ENCODE assay signal across 2 cellular contexts in the genomic region with DNA sequence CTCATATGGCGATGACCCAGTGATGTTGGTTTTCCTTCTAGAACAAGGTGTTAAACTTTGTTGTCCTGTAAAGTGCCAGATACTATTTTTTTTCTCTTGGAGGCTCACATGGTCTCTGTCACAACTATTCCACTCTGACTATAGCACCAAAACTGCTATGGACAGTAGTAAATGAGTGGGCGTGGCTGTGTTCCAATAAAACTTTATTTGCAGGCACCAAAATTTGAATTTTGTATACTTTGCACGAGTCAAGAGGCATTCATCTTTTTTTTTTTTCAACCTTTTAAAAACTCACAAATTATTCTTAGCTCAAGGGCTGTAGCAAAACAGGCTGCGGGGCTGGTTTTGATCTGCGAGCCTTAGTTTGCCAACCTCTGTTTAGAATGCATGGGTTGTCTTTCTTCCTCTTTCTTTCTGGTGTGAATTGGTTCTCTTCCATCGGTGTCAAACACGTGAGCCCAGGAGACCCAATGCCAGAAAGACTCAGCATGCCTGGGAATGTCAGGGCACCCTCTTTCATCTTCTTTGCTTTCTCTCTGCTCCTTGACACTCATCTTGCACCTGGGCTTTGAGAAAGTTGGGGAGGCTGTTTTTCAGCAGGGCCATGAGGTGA.
TF ChIP-seq lines count a peak whose summit lies in the region.

No MANE protein-coding gene starts in this region.

TF ChIP-seq in GM23338, 12 proteins besides CTCF, POLR2A, EP300 and RAD21 (continues in another document):
- TF ChIP-seq, protein P1, sequence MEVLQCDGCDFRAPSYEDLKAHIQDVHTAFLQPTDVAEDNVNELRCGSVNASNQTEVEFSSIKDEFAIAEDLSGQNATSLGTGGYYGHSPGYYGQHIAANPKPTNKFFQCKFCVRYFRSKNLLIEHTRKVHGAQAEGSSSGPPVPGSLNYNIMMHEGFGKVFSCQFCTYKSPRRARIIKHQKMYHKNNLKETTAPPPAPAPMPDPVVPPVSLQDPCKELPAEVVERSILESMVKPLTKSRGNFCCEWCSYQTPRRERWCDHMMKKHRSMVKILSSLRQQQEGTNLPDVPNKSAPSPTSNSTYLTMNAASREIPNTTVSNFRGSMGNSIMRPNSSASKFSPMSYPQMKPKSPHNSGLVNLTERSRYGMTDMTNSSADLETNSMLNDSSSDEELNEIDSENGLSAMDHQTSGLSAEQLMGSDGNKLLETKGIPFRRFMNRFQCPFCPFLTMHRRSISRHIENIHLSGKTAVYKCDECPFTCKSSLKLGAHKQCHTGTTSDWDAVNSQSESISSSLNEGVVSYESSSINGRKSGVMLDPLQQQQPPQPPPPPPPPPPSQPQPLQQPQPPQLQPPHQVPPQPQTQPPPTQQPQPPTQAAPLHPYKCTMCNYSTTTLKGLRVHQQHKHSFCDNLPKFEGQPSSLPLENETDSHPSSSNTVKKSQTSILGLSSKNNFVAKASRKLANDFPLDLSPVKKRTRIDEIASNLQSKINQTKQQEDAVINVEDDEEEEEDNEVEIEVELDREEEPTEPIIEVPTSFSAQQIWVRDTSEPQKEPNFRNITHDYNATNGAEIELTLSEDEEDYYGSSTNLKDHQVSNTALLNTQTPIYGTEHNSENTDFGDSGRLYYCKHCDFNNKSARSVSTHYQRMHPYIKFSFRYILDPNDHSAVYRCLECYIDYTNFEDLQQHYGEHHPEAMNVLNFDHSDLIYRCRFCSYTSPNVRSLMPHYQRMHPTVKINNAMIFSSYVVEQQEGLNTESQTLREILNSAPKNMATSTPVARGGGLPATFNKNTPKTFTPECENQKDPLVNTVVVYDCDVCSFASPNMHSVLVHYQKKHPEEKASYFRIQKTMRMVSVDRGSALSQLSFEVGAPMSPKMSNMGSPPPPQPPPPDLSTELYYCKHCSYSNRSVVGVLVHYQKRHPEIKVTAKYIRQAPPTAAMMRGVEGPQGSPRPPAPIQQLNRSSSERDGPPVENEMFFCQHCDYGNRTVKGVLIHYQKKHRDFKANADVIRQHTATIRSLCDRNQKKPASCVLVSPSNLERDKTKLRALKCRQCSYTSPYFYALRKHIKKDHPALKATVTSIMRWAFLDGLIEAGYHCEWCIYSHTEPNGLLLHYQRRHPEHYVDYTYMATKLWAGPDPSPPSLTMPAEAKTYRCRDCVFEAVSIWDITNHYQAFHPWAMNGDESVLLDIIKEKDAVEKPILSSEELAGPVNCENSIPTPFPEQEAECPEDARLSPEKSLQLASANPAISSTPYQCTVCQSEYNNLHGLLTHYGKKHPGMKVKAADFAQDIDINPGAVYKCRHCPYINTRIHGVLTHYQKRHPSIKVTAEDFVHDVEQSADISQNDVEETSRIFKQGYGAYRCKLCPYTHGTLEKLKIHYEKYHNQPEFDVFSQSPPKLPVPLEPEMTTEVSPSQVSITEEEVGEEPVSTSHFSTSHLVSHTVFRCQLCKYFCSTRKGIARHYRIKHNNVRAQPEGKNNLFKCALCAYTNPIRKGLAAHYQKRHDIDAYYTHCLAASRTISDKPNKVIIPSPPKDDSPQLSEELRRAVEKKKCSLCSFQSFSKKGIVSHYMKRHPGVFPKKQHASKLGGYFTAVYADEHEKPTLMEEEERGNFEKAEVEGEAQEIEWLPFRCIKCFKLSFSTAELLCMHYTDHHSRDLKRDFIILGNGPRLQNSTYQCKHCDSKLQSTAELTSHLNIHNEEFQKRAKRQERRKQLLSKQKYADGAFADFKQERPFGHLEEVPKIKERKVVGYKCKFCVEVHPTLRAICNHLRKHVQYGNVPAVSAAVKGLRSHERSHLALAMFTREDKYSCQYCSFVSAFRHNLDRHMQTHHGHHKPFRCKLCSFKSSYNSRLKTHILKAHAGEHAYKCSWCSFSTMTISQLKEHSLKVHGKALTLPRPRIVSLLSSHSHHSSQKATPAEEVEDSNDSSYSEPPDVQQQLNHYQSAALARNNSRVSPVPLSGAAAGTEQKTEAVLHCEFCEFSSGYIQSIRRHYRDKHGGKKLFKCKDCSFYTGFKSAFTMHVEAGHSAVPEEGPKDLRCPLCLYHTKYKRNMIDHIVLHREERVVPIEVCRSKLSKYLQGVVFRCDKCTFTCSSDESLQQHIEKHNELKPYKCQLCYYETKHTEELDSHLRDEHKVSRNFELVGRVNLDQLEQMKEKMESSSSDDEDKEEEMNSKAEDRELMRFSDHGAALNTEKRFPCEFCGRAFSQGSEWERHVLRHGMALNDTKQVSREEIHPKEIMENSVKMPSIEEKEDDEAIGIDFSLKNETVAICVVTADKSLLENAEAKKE (CRISPR knock-in tag; IDR thresholded peaks at IDR 0.05), result no peak
- TF ChIP-seq POLR2AphosphoS5 (IDR thresholded peaks at IDR 0.05; ENCODE audit: low read depth) (no peak), EZH2phosphoT487 (IDR thresholded peaks at IDR 0.05; ENCODE audit: unreplicated experiment) (no peak), JUNB (IDR thresholded peaks at IDR 0.05; ENCODE audit: unreplicated experiment) (no peak), STAT1 (IDR thresholded peaks at IDR 0.05; ENCODE audit: unreplicated experiment) (no peak), EZH2 (IDR thresholded peaks at IDR 0.05; ENCODE audit: low read depth, unreplicated experiment) (no peak), CREB1 (CRISPR knock-in tag; IDR thresholded peaks at IDR 0.05; ENCODE audit: low read depth) (no peak), ZNF114 (CRISPR knock-in tag; IDR thresholded peaks at IDR 0.05) (no peak), ZNF331 (CRISPR knock-in tag; IDR thresholded peaks at IDR 0.05; ENCODE audit: low read depth) (no peak)
- TF ChIP-seq, protein P2, sequence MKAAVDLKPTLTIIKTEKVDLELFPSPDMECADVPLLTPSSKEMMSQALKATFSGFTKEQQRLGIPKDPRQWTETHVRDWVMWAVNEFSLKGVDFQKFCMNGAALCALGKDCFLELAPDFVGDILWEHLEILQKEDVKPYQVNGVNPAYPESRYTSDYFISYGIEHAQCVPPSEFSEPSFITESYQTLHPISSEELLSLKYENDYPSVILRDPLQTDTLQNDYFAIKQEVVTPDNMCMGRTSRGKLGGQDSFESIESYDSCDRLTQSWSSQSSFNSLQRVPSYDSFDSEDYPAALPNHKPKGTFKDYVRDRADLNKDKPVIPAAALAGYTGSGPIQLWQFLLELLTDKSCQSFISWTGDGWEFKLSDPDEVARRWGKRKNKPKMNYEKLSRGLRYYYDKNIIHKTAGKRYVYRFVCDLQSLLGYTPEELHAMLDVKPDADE (IDR thresholded peaks at IDR 0.05), result no peak

TF ChIP-seq in K562, 482 proteins besides CTCF, POLR2A, EP300 and RAD21:
- TF ChIP-seq, protein P3, sequence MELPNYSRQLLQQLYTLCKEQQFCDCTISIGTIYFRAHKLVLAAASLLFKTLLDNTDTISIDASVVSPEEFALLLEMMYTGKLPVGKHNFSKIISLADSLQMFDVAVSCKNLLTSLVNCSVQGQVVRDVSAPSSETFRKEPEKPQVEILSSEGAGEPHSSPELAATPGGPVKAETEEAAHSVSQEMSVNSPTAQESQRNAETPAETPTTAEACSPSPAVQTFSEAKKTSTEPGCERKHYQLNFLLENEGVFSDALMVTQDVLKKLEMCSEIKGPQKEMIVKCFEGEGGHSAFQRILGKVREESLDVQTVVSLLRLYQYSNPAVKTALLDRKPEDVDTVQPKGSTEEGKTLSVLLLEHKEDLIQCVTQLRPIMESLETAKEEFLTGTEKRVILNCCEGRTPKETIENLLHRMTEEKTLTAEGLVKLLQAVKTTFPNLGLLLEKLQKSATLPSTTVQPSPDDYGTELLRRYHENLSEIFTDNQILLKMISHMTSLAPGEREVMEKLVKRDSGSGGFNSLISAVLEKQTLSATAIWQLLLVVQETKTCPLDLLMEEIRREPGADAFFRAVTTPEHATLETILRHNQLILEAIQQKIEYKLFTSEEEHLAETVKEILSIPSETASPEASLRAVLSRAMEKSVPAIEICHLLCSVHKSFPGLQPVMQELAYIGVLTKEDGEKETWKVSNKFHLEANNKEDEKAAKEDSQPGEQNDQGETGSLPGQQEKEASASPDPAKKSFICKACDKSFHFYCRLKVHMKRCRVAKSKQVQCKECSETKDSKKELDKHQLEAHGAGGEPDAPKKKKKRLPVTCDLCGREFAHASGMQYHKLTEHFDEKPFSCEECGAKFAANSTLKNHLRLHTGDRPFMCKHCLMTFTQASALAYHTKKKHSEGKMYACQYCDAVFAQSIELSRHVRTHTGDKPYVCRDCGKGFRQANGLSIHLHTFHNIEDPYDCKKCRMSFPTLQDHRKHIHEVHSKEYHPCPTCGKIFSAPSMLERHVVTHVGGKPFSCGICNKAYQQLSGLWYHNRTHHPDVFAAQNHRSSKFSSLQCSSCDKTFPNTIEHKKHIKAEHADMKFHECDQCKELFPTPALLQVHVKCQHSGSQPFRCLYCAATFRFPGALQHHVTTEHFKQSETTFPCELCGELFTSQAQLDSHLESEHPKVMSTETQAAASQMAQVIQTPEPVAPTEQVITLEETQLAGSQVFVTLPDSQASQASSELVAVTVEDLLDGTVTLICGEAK (IDR thresholded peaks at IDR 0.05), result peak; percentile 92
- TF ChIP-seq, protein P3 (CRISPR knock-in tag; IDR thresholded peaks at IDR 0.05), result peak; percentile 75
- no peak for TF ChIP-seq BCOR (IDR thresholded peaks at IDR 0.05)
- TF ChIP-seq, protein P4, sequence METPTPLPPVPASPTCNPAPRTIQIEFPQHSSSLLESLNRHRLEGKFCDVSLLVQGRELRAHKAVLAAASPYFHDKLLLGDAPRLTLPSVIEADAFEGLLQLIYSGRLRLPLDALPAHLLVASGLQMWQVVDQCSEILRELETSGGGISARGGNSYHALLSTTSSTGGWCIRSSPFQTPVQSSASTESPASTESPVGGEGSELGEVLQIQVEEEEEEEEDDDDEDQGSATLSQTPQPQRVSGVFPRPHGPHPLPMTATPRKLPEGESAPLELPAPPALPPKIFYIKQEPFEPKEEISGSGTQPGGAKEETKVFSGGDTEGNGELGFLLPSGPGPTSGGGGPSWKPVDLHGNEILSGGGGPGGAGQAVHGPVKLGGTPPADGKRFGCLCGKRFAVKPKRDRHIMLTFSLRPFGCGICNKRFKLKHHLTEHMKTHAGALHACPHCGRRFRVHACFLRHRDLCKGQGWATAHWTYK (CRISPR knock-in tag; IDR thresholded peaks at IDR 0.05), result no peak
- TF ChIP-seq SAFB (IDR thresholded peaks at IDR 0.05; ENCODE audit: borderline replicate concordance, low read depth, low read length), result no peak
